11 cellular contexts compared by ENCODE assay signal in genomic region chr1:37259019-37259418, GRCh38.
"Had no signal": no experiment of that assay in that cellular context is flagged by ENCODE, and none has a peak within 500 bp of the region (broad histone marks: within the 10 kb centered on the region; RNA-seq: fewer than 3 reads in every experiment).

No MANE protein-coding gene starts in this region.

- H2AFZ ChIP-seq: GM23248, GM23338 had no signal

- H3K9me3 Mint-ChIP-seq: GM23338, H9 had no signal

- H3K4me2 ChIP-seq: GM23338 had no signal

- H3K4me1 ChIP-seq: HAP-1 had no signal

- FAIRE-seq: H1, H54 had no signal

- H3K9ac ChIP-seq: GM23248 had no signal

- H3K27ac ChIP-seq: GM23248 had no signal

- ATAC-seq: GM23338, HCT116 had no signal

- H3K4me3 ChIP-seq: GM23248, GM23338, HAP-1 had no signal

- H3K27ac Mint-ChIP-seq: GM23338, H9, HFFc6 had no signal

- H3K36me3 ChIP-seq: HAP-1 had no signal

- DNase-seq: GM23248, GOT3, H7, H9, HCEC 1CT, HFFc6 had no signal

- H3K9me3 ChIP-seq: HAP-1 had no signal

- H3K4me3 Mint-ChIP-seq: GM23338, H9, HFFc6 had no signal
